Comparison of ENCODE assay signal across 14 cellular contexts in the genomic region with DNA sequence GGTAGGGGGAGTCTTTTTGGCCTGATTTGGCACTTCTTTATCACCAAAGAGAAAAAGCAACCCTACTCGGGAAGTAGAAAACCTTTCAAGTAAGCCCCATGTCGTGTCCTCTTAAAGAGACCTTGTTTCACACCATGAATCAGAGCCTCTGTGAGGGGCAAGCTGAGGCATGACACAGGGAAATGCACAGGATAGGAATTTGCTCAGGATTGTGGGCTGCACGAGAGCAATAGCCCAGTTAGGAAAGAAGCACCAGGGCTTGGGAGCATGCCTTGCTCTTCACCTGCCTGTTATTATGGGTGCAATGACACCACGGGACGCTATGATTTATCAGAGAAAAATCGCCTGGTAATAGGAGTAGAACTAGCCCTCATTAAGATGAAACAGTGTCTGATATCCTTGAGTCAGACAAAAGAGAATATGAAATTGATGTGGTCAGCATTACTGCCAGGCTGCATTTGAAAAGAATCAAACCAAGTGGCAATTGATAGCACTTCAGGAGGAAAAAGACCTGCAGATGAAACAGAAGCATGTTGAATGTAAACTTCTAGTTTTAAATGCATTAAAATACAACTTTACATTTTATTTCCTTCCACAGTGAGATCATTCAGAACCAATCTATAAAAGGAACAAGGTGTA.
DNase-seq lines count a peak whose midpoint lies in the region; ATAC-seq and TF ChIP-seq lines count a peak whose summit lies in the region.
"Had no signal": no experiment of that assay in that cellular context is flagged by ENCODE, and none has a peak within 500 bp of the region (broad histone marks: within the 10 kb centered on the region; RNA-seq: fewer than 3 reads in every experiment).

No MANE protein-coding gene starts in this region.

- H3K4me3 ChIP-seq in astrocyte of the spinal cord (ENCODE audit: low read depth, low read length) (no peak overlapping the region), ovary (no peak overlapping the region)
- H3K4me3 ChIP-seq: suprapubic skin had no signal

- TF ChIP-seq CTCF in astrocyte of the spinal cord (IDR thresholded peaks at IDR 0.05; ENCODE audit: low read depth, low read length) = no peak
- no peak for TF ChIP-seq CTCF in ovary (IDR thresholded peaks at IDR 0.05)

- DNase-seq in DMS153 (lab: John Stamatoyannopoulos, UW) (peak; percentile 32), NCI-H1105 treated with DMSO at 0.1 percent for 48 hours (lab: John Stamatoyannopoulos, UW) (peak; percentile 75), astrocyte of the spinal cord (ENCODE audit: low read depth, low spot score) (peak; percentile 48), kidney tubule cell (ENCODE audit: low spot score) (peak; percentile 67), ovary (no peak)
- DNase-seq in stimulated activated naive B cell treated with anti-CD40 and anti-IgM and Interleukin-4, amounts not matched to agents 10 μg/mL and 1 μg/mL and 100 μg/mL, for 72 hours = no peak
- no peak for DNase-seq in activated CD8-positive, alpha-beta T cell treated with anti-CD3 and anti-CD28 coated beads, Interleukin-2, amount 10 ng/mL, durations not matched to agents 7 days and 5 days
- DNase-seq: activated naive CD4-positive, alpha-beta T cell; effector memory CD4-positive, alpha-beta T cell; kidney glomerular epithelial cell had no signal

- H3K36me3 ChIP-seq in ovary = no peaks in the 10 kb centered on the region
- H3K36me3 ChIP-seq: suprapubic skin had no signal

- POLR2A ChIA-PET in activated CD8-positive, alpha-beta T cell treated with anti-CD3 and anti-CD28 coated beads, Interleukin-2, amount 10 ng/mL, durations not matched to agents 7 days and 5 days (lab: Charles Lee) = no interaction called here

- 47 to 51% (median 48%) methylated on average over 6 of the region's 6 CpGs for WGBS in ovary, 3 donors

- no peaks in the 10 kb centered on the region for H3K36me3 Mint-ChIP-seq in stimulated activated naive B cell treated with anti-CD40 and anti-IgM and Interleukin-4, amounts not matched to agents 10 μg/mL and 1 μg/mL and 100 μg/mL, for 72 hours
- no peaks in the 10 kb centered on the region for H3K36me3 Mint-ChIP-seq in activated CD8-positive, alpha-beta T cell treated with anti-CD3 and anti-CD28 coated beads, Interleukin-2, amount 10 ng/mL, durations not matched to agents 7 days and 5 days (ENCODE audit: low read depth)
- H3K36me3 Mint-ChIP-seq: brain had no signal

- H3K27me3 ChIP-seq in ovary = no peaks in the 10 kb centered on the region
- H3K27me3 ChIP-seq: suprapubic skin had no signal

- H3K4me1 ChIP-seq in ovary (ENCODE audit: insufficient read depth) = peaks cover 7% of the 10 kb centered on the region

- no peaks in the 10 kb centered on the region for H3K9me3 ChIP-seq in ovary
- H3K9me3 ChIP-seq: suprapubic skin had no signal

- CTCF ChIA-PET in activated CD8-positive, alpha-beta T cell treated with anti-CD3 and anti-CD28 coated beads, Interleukin-2, amount 10 ng/mL, durations not matched to agents 7 days and 5 days (lab: Charles Lee) = no interaction called here

- TF ChIP-seq EP300 in ovary (IDR thresholded peaks at IDR 0.05) = no peak

- H3K27ac Mint-ChIP-seq in stimulated activated naive B cell treated with anti-CD40 and anti-IgM and Interleukin-4, amounts not matched to agents 10 μg/mL and 1 μg/mL and 100 μg/mL, for 72 hours = no peak overlapping the region
- no peak overlapping the region for H3K27ac Mint-ChIP-seq in activated CD8-positive, alpha-beta T cell treated with anti-CD3 and anti-CD28 coated beads, Interleukin-2, amount 10 ng/mL, durations not matched to agents 7 days and 5 days
- H3K27ac Mint-ChIP-seq: brain had no signal

- no peaks in the 10 kb centered on the region for H3K4me1 Mint-ChIP-seq in stimulated activated naive B cell treated with anti-CD40 and anti-IgM and Interleukin-4, amounts not matched to agents 10 μg/mL and 1 μg/mL and 100 μg/mL, for 72 hours
- no peaks in the 10 kb centered on the region for H3K4me1 Mint-ChIP-seq in activated CD8-positive, alpha-beta T cell treated with anti-CD3 and anti-CD28 coated beads, Interleukin-2, amount 10 ng/mL, durations not matched to agents 7 days and 5 days (ENCODE audit: low read depth)

- H3K9me3 Mint-ChIP-seq in stimulated activated naive B cell treated with anti-CD40 and anti-IgM and Interleukin-4, amounts not matched to agents 10 μg/mL and 1 μg/mL and 100 μg/mL, for 72 hours = peaks cover 4 to 9% of the 10 kb centered on the region in 2 donors
- no peaks in the 10 kb centered on the region for H3K9me3 Mint-ChIP-seq in activated CD8-positive, alpha-beta T cell treated with anti-CD3 and anti-CD28 coated beads, Interleukin-2, amount 10 ng/mL, durations not matched to agents 7 days and 5 days (ENCODE audit: insufficient read depth)

- no peak for TF ChIP-seq POLR2A in ovary (IDR thresholded peaks at IDR 0.05)

- H3K27me3 Mint-ChIP-seq in stimulated activated naive B cell treated with anti-CD40 and anti-IgM and Interleukin-4, amounts not matched to agents 10 μg/mL and 1 μg/mL and 100 μg/mL, for 72 hours = no peaks in the 10 kb centered on the region
- H3K27me3 Mint-ChIP-seq in activated CD8-positive, alpha-beta T cell treated with anti-CD3 and anti-CD28 coated beads, Interleukin-2, amount 10 ng/mL, durations not matched to agents 7 days and 5 days (ENCODE audit: low read depth) = no peaks in the 10 kb centered on the region

- in situ Hi-C loops in astrocyte of the spinal cord (cut with HindIII; ENCODE audit: low sequenced_read_pairs) = no loop called here

- H3K27ac ChIP-seq in ovary = no peak overlapping the region
- H3K27ac ChIP-seq: suprapubic skin, VCaP had no signal

- no peak overlapping the region for H3K4me3 Mint-ChIP-seq in stimulated activated naive B cell treated with anti-CD40 and anti-IgM and Interleukin-4, amounts not matched to agents 10 μg/mL and 1 μg/mL and 100 μg/mL, for 72 hours
- no peak overlapping the region for H3K4me3 Mint-ChIP-seq in activated CD8-positive, alpha-beta T cell treated with anti-CD3 and anti-CD28 coated beads, Interleukin-2, amount 10 ng/mL, durations not matched to agents 7 days and 5 days
- H3K4me3 Mint-ChIP-seq: brain had no signal

- ATAC-seq in stimulated activated naive B cell treated with anti-CD40 and anti-IgM and Interleukin-4, amounts not matched to agents 10 μg/mL and 1 μg/mL and 100 μg/mL, for 72 hours (replicated peaks) = no peak
- ATAC-seq in GM18858 (IDR thresholded peaks at IDR 0.05; ENCODE audit: unreplicated experiment) = no peak
- no peak for ATAC-seq in activated CD8-positive, alpha-beta T cell treated with anti-CD3 and anti-CD28 coated beads, Interleukin-2, amount 10 ng/mL, durations not matched to agents 7 days and 5 days

- intact Hi-C loops in ovary (cut with DNase I) = no loop called here

Comparison
In these comparisons a context has a peak if more than half of its experiments do, and no peak if none do; other contexts are left out.
1. DNase-seq: peak in DMS153 (single experiment), NCI-H1105 treated with DMSO at 0.1 percent for 48 hours (single experiment), astrocyte of the spinal cord (single experiment) and kidney tubule cell (single experiment); none in stimulated activated naive B cell treated with anti-CD40 and anti-IgM and Interleukin-4, amounts not matched to agents 10 μg/mL and 1 μg/mL and 100 μg/mL, for 72 hours (single experiment), ovary (0 of 5) and activated CD8-positive, alpha-beta T cell treated with anti-CD3 and anti-CD28 coated beads, Interleukin-2, amount 10 ng/mL, durations not matched to agents 7 days and 5 days (single experiment).